Comparison of ENCODE assay signal across 2 cellular contexts in the genomic region with DNA sequence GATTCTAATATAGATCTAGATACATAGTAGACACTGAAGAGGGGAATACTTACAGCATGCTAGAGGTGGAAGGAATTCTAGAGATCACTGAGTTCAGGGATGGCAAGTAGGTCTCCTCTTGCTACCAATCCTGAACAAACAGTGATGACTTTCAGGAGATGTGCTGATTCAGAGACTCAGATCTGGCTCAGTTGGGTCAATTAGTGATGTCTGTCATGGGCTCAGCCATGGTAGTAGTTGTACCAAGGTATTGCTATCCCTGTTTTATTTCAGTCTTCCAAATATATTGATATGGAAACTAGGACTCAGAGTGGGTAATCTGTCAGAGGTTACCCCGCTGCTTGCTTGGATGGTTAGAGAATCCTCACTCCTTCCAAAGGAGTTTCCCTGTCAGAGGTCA.
TF ChIP-seq lines count a peak whose summit lies in the region.

No MANE protein-coding gene starts in this region.

TF ChIP-seq in IMR-90, 13 proteins besides CTCF, POLR2A, EP300 and RAD21:
- TF ChIP-seq MAFK (IDR thresholded peaks at IDR 0.05; ENCODE audit: low read depth, low read length): peak; percentile 32; the same call in 1 of the 2 replicates
- TF ChIP-seq RFX5 (IDR thresholded peaks at IDR 0.05; ENCODE audit: low read depth, low read length): no peak
- TF ChIP-seq CHD1 (IDR thresholded peaks at IDR 0.05; ENCODE audit: low read depth, low read length): no peak
- TF ChIP-seq, protein P1, sequence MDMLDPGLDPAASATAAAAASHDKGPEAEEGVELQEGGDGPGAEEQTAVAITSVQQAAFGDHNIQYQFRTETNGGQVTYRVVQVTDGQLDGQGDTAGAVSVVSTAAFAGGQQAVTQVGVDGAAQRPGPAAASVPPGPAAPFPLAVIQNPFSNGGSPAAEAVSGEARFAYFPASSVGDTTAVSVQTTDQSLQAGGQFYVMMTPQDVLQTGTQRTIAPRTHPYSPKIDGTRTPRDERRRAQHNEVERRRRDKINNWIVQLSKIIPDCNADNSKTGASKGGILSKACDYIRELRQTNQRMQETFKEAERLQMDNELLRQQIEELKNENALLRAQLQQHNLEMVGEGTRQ (IDR thresholded peaks at IDR 0.05; ENCODE audit: low read depth, low read length): no peak

TF ChIP-seq in K562, 482 proteins besides CTCF, POLR2A, EP300 and RAD21:
- TF ChIP-seq ARID1B (IDR thresholded peaks at IDR 0.05) (no peak), ZNF23 (CRISPR knock-in tag; IDR thresholded peaks at IDR 0.05) (peak; percentile 99), SMAD3 (CRISPR knock-in tag; conservative IDR thresholded peaks at IDR 0.05) (no peak), CBX1 (IDR thresholded peaks at IDR 0.05; ENCODE audit: low read depth) (no peak), ZNF12 (CRISPR knock-in tag; IDR thresholded peaks at IDR 0.05) (no peak), HDAC8 (tag; IDR thresholded peaks at IDR 0.05) (no peak), DNMT1 (IDR thresholded peaks at IDR 0.05) (no peak), ESRRB (CRISPR knock-in tag; IDR thresholded peaks at IDR 0.05; ENCODE audit: borderline replicate concordance) (no peak), ETV6 (IDR thresholded peaks at IDR 0.05; ENCODE audit: borderline replicate concordance in 1 of 2, low read depth in 2 of 2, low read length in 1 of 2) (no peak), ETV6 (CRISPR knock-in tag; IDR thresholded peaks at IDR 0.05; ENCODE audit: borderline replicate concordance) (no peak), ZNF197 (CRISPR knock-in tag; IDR thresholded peaks at IDR 0.05; ENCODE audit: low read depth) (no peak), MAFK (IDR thresholded peaks at IDR 0.05; ENCODE audit: low read length) (peak; percentile 70), MAFF (IDR thresholded peaks at IDR 0.05; ENCODE audit: low read length) (peak; percentile 4; the same call in 1 of the 2 replicates), CCAR2 (IDR thresholded peaks at IDR 0.05; ENCODE audit: low read depth, low read length) (no peak), SIN3A (IDR thresholded peaks at IDR 0.05; ENCODE audit: borderline replicate concordance in 2 of 2, control insufficient read depth in 1 of 2, low read depth in 2 of 2, low read length in 2 of 2) (no peak), NCOA1 (IDR thresholded peaks at IDR 0.05; ENCODE audit: low read depth) (no peak), ZZZ3 (IDR thresholded peaks at IDR 0.05) (no peak), ZBTB17 (CRISPR knock-in tag; IDR thresholded peaks at IDR 0.05) (peak; percentile 97), ZNF347 (CRISPR knock-in tag; IDR thresholded peaks at IDR 0.05; ENCODE audit: low read depth) (no peak), KLF13 (tag; IDR thresholded peaks at IDR 0.05; ENCODE audit: borderline replicate concordance, low read depth) (no peak)
- TF ChIP-seq, protein P2, sequence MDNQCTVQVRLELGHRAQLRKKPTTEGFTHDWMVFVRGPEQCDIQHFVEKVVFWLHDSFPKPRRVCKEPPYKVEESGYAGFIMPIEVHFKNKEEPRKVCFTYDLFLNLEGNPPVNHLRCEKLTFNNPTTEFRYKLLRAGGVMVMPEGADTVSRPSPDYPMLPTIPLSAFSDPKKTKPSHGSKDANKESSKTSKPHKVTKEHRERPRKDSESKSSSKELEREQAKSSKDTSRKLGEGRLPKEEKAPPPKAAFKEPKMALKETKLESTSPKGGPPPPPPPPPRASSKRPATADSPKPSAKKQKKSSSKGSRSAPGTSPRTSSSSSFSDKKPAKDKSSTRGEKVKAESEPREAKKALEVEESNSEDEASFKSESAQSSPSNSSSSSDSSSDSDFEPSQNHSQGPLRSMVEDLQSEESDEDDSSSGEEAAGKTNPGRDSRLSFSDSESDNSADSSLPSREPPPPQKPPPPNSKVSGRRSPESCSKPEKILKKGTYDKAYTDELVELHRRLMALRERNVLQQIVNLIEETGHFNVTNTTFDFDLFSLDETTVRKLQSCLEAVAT (IDR thresholded peaks at IDR 0.05): peak in 1 of 2 experiments; percentile 96; a peak in 2 of 4 replicates
- TF ChIP-seq, protein P3, sequence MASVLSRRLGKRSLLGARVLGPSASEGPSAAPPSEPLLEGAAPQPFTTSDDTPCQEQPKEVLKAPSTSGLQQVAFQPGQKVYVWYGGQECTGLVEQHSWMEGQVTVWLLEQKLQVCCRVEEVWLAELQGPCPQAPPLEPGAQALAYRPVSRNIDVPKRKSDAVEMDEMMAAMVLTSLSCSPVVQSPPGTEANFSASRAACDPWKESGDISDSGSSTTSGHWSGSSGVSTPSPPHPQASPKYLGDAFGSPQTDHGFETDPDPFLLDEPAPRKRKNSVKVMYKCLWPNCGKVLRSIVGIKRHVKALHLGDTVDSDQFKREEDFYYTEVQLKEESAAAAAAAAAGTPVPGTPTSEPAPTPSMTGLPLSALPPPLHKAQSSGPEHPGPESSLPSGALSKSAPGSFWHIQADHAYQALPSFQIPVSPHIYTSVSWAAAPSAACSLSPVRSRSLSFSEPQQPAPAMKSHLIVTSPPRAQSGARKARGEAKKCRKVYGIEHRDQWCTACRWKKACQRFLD (CRISPR knock-in tag; IDR thresholded peaks at IDR 0.05): no peak
- TF ChIP-seq, protein P4, sequence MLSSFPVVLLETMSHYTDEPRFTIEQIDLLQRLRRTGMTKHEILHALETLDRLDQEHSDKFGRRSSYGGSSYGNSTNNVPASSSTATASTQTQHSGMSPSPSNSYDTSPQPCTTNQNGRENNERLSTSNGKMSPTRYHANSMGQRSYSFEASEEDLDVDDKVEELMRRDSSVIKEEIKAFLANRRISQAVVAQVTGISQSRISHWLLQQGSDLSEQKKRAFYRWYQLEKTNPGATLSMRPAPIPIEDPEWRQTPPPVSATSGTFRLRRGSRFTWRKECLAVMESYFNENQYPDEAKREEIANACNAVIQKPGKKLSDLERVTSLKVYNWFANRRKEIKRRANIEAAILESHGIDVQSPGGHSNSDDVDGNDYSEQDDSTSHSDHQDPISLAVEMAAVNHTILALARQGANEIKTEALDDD (IDR thresholded peaks at IDR 0.05): no peak
- TF ChIP-seq, protein P5, sequence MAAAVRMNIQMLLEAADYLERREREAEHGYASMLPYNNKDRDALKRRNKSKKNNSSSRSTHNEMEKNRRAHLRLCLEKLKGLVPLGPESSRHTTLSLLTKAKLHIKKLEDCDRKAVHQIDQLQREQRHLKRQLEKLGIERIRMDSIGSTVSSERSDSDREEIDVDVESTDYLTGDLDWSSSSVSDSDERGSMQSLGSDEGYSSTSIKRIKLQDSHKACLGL (CRISPR knock-in tag; IDR thresholded peaks at IDR 0.05; ENCODE audit: borderline replicate concordance, poor library complexity, severe bottlenecking): no peak
- TF ChIP-seq, protein P6, sequence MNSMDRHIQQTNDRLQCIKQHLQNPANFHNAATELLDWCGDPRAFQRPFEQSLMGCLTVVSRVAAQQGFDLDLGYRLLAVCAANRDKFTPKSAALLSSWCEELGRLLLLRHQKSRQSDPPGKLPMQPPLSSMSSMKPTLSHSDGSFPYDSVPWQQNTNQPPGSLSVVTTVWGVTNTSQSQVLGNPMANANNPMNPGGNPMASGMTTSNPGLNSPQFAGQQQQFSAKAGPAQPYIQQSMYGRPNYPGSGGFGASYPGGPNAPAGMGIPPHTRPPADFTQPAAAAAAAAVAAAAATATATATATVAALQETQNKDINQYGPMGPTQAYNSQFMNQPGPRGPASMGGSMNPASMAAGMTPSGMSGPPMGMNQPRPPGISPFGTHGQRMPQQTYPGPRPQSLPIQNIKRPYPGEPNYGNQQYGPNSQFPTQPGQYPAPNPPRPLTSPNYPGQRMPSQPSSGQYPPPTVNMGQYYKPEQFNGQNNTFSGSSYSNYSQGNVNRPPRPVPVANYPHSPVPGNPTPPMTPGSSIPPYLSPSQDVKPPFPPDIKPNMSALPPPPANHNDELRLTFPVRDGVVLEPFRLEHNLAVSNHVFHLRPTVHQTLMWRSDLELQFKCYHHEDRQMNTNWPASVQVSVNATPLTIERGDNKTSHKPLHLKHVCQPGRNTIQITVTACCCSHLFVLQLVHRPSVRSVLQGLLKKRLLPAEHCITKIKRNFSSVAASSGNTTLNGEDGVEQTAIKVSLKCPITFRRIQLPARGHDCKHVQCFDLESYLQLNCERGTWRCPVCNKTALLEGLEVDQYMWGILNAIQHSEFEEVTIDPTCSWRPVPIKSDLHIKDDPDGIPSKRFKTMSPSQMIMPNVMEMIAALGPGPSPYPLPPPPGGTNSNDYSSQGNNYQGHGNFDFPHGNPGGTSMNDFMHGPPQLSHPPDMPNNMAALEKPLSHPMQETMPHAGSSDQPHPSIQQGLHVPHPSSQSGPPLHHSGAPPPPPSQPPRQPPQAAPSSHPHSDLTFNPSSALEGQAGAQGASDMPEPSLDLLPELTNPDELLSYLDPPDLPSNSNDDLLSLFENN (IDR thresholded peaks at IDR 0.05; ENCODE audit: low read depth in 2 of 2, low read length in 2 of 2): peak in 1 of 2 experiments; percentile 72; a peak in 2 of 4 replicates
- TF ChIP-seq, protein P7, sequence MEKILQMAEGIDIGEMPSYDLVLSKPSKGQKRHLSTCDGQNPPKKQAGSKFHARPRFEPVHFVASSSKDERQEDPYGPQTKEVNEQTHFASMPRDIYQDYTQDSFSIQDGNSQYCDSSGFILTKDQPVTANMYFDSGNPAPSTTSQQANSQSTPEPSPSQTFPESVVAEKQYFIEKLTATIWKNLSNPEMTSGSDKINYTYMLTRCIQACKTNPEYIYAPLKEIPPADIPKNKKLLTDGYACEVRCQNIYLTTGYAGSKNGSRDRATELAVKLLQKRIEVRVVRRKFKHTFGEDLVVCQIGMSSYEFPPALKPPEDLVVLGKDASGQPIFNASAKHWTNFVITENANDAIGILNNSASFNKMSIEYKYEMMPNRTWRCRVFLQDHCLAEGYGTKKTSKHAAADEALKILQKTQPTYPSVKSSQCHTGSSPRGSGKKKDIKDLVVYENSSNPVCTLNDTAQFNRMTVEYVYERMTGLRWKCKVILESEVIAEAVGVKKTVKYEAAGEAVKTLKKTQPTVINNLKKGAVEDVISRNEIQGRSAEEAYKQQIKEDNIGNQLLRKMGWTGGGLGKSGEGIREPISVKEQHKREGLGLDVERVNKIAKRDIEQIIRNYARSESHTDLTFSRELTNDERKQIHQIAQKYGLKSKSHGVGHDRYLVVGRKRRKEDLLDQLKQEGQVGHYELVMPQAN (IDR thresholded peaks at IDR 0.05; ENCODE audit: borderline replicate concordance): no peak
- TF ChIP-seq, protein P8, sequence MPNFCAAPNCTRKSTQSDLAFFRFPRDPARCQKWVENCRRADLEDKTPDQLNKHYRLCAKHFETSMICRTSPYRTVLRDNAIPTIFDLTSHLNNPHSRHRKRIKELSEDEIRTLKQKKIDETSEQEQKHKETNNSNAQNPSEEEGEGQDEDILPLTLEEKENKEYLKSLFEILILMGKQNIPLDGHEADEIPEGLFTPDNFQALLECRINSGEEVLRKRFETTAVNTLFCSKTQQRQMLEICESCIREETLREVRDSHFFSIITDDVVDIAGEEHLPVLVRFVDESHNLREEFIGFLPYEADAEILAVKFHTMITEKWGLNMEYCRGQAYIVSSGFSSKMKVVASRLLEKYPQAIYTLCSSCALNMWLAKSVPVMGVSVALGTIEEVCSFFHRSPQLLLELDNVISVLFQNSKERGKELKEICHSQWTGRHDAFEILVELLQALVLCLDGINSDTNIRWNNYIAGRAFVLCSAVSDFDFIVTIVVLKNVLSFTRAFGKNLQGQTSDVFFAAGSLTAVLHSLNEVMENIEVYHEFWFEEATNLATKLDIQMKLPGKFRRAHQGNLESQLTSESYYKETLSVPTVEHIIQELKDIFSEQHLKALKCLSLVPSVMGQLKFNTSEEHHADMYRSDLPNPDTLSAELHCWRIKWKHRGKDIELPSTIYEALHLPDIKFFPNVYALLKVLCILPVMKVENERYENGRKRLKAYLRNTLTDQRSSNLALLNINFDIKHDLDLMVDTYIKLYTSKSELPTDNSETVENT (CRISPR knock-in tag; IDR thresholded peaks at IDR 0.05): no peak
